ENCODE assay signal across 8 cellular contexts in the genomic region with DNA sequence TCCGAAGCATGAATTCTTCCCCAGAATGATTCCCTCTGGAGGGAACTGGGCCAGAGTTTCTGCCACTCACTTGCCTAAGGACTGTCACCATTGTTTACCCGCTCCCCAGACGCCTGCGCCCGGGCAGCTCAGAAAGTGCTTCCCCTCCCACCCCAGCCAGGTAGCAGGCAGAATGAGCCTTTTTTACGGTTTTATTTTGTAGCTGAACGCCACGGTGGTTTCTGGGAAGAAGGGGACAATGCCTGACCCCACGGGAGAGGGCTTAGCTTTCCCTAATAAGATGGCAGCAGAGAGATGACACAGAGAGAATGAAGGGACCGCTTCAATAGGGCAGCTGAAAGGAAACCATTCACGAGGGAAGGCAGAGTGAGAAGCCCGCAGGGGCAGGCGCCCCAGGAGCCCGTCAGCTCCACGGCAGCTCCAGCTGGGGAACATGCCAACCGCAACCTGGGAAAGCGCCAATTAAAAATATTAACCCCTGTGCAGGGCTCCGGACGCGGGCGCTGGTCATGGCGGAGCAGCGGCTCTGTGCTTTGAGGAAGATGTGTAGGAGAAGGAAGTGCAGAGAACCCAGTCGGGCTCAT. TPM values are rescaled to one million over a fixed set of nuclear protein-coding genes. Genes with fewer than 3 reads are reported as not detected.
A peak's percentile ranks its signal among the peaks of the same experiment; 100 is the strongest.
DNase-seq lines count a peak whose midpoint lies in the region; ATAC-seq lines count a peak whose summit lies in the region.

No MANE protein-coding gene starts in this region.

- H3K23ac ChIP-seq in trophoblast cell (ENCODE audit: low read length) = no peak overlapping the region

- no CpG with 5 or more reads among the region's 24 CpGs for WGBS in trophoblast cell (ENCODE audit: extremely low coverage, insufficient coverage, insufficient read length)

- no peak overlapping the region for H4K12ac ChIP-seq in trophoblast cell (ENCODE audit: low read depth, low read length)

- no peak overlapping the region for H3K27ac ChIP-seq in trophoblast cell (ENCODE audit: low read depth, low read length)

- no peak overlapping the region for H2BK5ac ChIP-seq in trophoblast cell (ENCODE audit: low read depth, low read length, poor library complexity)

- no peak overlapping the region for H2BK120ac ChIP-seq in trophoblast cell (ENCODE audit: insufficient read depth, low read length, poor library complexity)

- H4K91ac ChIP-seq in trophoblast cell (ENCODE audit: low read depth, low read length) = no peak overlapping the region

- H3K14ac ChIP-seq in trophoblast cell (ENCODE audit: low read length) = no peak overlapping the region

- H3K79me1 ChIP-seq in trophoblast cell (ENCODE audit: low read length) = no peaks in the 10 kb centered on the region

- H2AFZ ChIP-seq in trophoblast cell (ENCODE audit: insufficient read depth, low read length, poor library complexity) = no peak overlapping the region

- H3K27me3 ChIP-seq in trophoblast cell (ENCODE audit: insufficient read depth, low read length) = no peaks in the 10 kb centered on the region

- no peak overlapping the region for H3K9ac ChIP-seq in trophoblast cell (ENCODE audit: low read length)

- DNase-seq in NCI-H187 treated with DMSO at 0.1 percent for 48 hours (lab: John Stamatoyannopoulos, UW) (peak; percentile 6), NCI-H187 (lab: John Stamatoyannopoulos, UW) (no peak), SHP77 treated with DMSO at 0.1 percent for 48 hours (lab: John Stamatoyannopoulos, UW) (peak; percentile 37), foreskin melanocyte (peak; percentile 15), trophoblast cell (no peak), NCI-H82 (lab: John Stamatoyannopoulos, UW) (no peak)

- H4K8ac ChIP-seq in trophoblast cell (ENCODE audit: low read depth, low read length) = no peak overlapping the region

- H3K4me2 ChIP-seq in trophoblast cell (ENCODE audit: low read length) = peak overlapping the region; percentile 56

- no peak for ATAC-seq in HG02759 (IDR thresholded peaks at IDR 0.05; ENCODE audit: unreplicated experiment)
- no peak for ATAC-seq in HG02610 (IDR thresholded peaks at IDR 0.05; ENCODE audit: unreplicated experiment)

- no peak overlapping the region for H3K18ac ChIP-seq in trophoblast cell (ENCODE audit: low read length)

- no peak overlapping the region for H2AK5ac ChIP-seq in trophoblast cell (ENCODE audit: low read length)

- H3K4me1 ChIP-seq in trophoblast cell (ENCODE audit: control insufficient read depth in 1 of 2, insufficient read depth in 2 of 2, low read length in 2 of 2) = no peaks in the 10 kb centered on the region

- no peaks in the 10 kb centered on the region for H3K36me3 ChIP-seq in trophoblast cell (ENCODE audit: control insufficient read depth in 1 of 2, insufficient read depth in 2 of 2, low read length in 2 of 2)

- no peak overlapping the region for H3K4me3 ChIP-seq in trophoblast cell (ENCODE audit: low read depth, low read length)

- no peak overlapping the region for H2BK12ac ChIP-seq in trophoblast cell (ENCODE audit: low read length)

- H3K4ac ChIP-seq in trophoblast cell (ENCODE audit: low read depth, low read length) = no peak overlapping the region

- no peaks in the 10 kb centered on the region for H3K79me2 ChIP-seq in trophoblast cell (ENCODE audit: control insufficient read depth, insufficient read depth, low read length, poor library complexity)

- H3K9me3 ChIP-seq in trophoblast cell (ENCODE audit: insufficient read depth, low read depth, low read length) = no peaks in the 10 kb centered on the region

RNA-seq across cellular contexts. Expression of a gene that starts 20.4 kb away (rescaled TPM):
- 0.78 and 0.92 TPM in 2 replicates for polyA plus RNA-seq in trophoblast cell (2013)

Comparison
In these comparisons a context has a peak if more than half of its experiments do, and no peak if none do; other contexts are left out.
1. DNase-seq: peak in NCI-H187 treated with DMSO at 0.1 percent for 48 hours (single experiment), SHP77 treated with DMSO at 0.1 percent for 48 hours (single experiment) and foreskin melanocyte (single experiment); none in NCI-H187 (0 of 2), trophoblast cell (0 of 2) and NCI-H82 (single experiment).